ENCODE assay signal across 27 cellular contexts in genomic region chr3:158936530-158937113, GRCh38.
DNase-seq lines count a peak whose midpoint lies in the region; ATAC-seq, FAIRE-seq and TF ChIP-seq lines count a peak whose summit lies in the region.
"Had no signal": no experiment of that assay in that cellular context is flagged by ENCODE, and none has a peak within 500 bp of the region (broad histone marks: within the 10 kb centered on the region; RNA-seq: fewer than 3 reads in every experiment).

No MANE protein-coding gene starts in this region.

- peaks cover 20% of the 10 kb centered on the region for H3K4me1 Mint-ChIP-seq in astrocyte (ENCODE audit: low read depth, unreplicated experiment)
- no peaks in the 10 kb centered on the region for H3K4me1 Mint-ChIP-seq in natural killer cell
- H3K4me1 Mint-ChIP-seq: memory B cell, naive B cell had no signal

- H3K36me3 ChIP-seq in astrocyte (ENCODE audit: insufficient read depth, low read length) = no peaks in the 10 kb centered on the region
- H3K36me3 ChIP-seq: brain microvascular endothelial cell, upper lobe of right lung had no signal

- H3K9ac ChIP-seq in astrocyte (ENCODE audit: low read length) = no peak overlapping the region

- DNase-seq in Caki2 (ENCODE audit: low read depth) (peak; percentile 13), NCI-H2171 (lab: John Stamatoyannopoulos, UW) (peak; percentile 24), astrocyte (ENCODE audit: low read depth) (no peak), islet precursor cell (peak; percentile 81), natural killer cell (no peak), AG08395 (ENCODE audit: low spot score) (no peak)
- no peak for DNase-seq in activated CD8-positive, alpha-beta memory T cell treated with anti-CD3 and anti-CD28 coated beads, Interleukin-2, amount 50 U/mL, for 4 hours
- DNase-seq: activated CD8-positive, alpha-beta T cell treated with anti-CD3 and anti-CD28 coated beads for 36 hours; activated gamma-delta T cell treated with Interleukin-2 at 50 U/mL for 16 hours; activated T-cell treated with anti-CD3 and anti-CD28 coated beads, Interleukin-2, amount 50 U/mL, for 1 hour; brain microvascular endothelial cell; C1 segment of cervical spinal cord; Calu3; glutamatergic neuron; left colon; naive B cell; NCI-H1048; NCI-H2029; NCI-H510A; T1000; upper lobe of right lung had no signal

- no peaks in the 10 kb centered on the region for H3K9me3 ChIP-seq in astrocyte (ENCODE audit: insufficient read depth, low read depth, low read length)

- no peak for FAIRE-seq in astrocyte (lab: Jason Lieb, UNC)
- FAIRE-seq: endometrium had no signal

- ATAC-seq in natural killer cell = no peak
- ATAC-seq in HG03039 (IDR thresholded peaks at IDR 0.05; ENCODE audit: unreplicated experiment) = no peak
- ATAC-seq: activated CD4-positive, CD25-positive, alpha-beta regulatory T cell treated with anti-CD3 and anti-CD28 coated beads, Interleukin-2, amount 50 U/mL, for 24 hours; activated CD8-positive, alpha-beta T cell treated with anti-CD3 and anti-CD28 coated beads for 36 hours; left colon; right cardiac atrium; upper lobe of right lung had no signal

- no peaks in the 10 kb centered on the region for H4K20me1 ChIP-seq in astrocyte (ENCODE audit: insufficient read depth, low read length)

- peak overlapping the region; percentile 73 for H3K27ac Mint-ChIP-seq in astrocyte (ENCODE audit: unreplicated experiment)
- no peak overlapping the region for H3K27ac Mint-ChIP-seq in natural killer cell
- H3K27ac Mint-ChIP-seq: activated CD8-positive, alpha-beta T cell treated with anti-CD3 and anti-CD28 coated beads for 36 hours; memory B cell; naive B cell had no signal

- H3K9me3 Mint-ChIP-seq in astrocyte (ENCODE audit: unreplicated experiment) = peaks cover 5% of the 10 kb centered on the region
- H3K9me3 Mint-ChIP-seq in natural killer cell = peaks cover 5 to 14% of the 10 kb centered on the region in 2 donors

- no peaks in the 10 kb centered on the region for H3K4me1 ChIP-seq in astrocyte (ENCODE audit: insufficient read depth, low read length)
- H3K4me1 ChIP-seq: upper lobe of right lung had no signal

- no peak overlapping the region for H2AFZ ChIP-seq in astrocyte (ENCODE audit: low read depth, low read length)

- no peak overlapping the region for H3K4me3 Mint-ChIP-seq in astrocyte (ENCODE audit: unreplicated experiment)
- no peak overlapping the region for H3K4me3 Mint-ChIP-seq in natural killer cell
- H3K4me3 Mint-ChIP-seq: activated CD8-positive, alpha-beta T cell treated with anti-CD3 and anti-CD28 coated beads for 36 hours; memory B cell; naive B cell had no signal

- in situ Hi-C loops in Caki2 (cut with HindIII; ENCODE audit: low pct_unique_long_range_greater_than_20kb, low sequenced_read_pairs) = no loop called here

- H3K4me2 ChIP-seq in astrocyte (ENCODE audit: low read length) = no peak overlapping the region

- no peaks in the 10 kb centered on the region for H3K27me3 ChIP-seq in astrocyte (ENCODE audit: insufficient read depth, low read length)
- H3K27me3 ChIP-seq: brain microvascular endothelial cell, upper lobe of right lung had no signal

- no peaks in the 10 kb centered on the region for H3K79me2 ChIP-seq in astrocyte (ENCODE audit: insufficient read depth, low read length)

- no peak for TF ChIP-seq CTCF in astrocyte (IDR thresholded peaks at IDR 0.05; ENCODE audit: insufficient read depth, low read depth, low read length)
- no peak for TF ChIP-seq CTCF in natural killer cell (IDR thresholded peaks at IDR 0.05)

- intact Hi-C loops in natural killer cell (cut with micrococcal nuclease) = no loop called here

- H3K36me3 Mint-ChIP-seq in astrocyte (ENCODE audit: low read depth, unreplicated experiment) (no peaks in the 10 kb centered on the region), natural killer cell (no peaks in the 10 kb centered on the region)

- no peak overlapping the region for H3K4me3 ChIP-seq in astrocyte (ENCODE audit: insufficient read depth, low read depth, low read length)
- H3K4me3 ChIP-seq: coronary artery, upper lobe of right lung had no signal

- no peaks in the 10 kb centered on the region for H3K27me3 Mint-ChIP-seq in astrocyte (ENCODE audit: low read depth, unreplicated experiment)
- H3K27me3 Mint-ChIP-seq in natural killer cell (ENCODE audit: low read depth in 2 of 2) = peaks cover 0 to 6% of the 10 kb centered on the region in 2 donors

- no peak overlapping the region for H3K27ac ChIP-seq in astrocyte (ENCODE audit: low read depth, low read length)
- H3K27ac ChIP-seq: brain microvascular endothelial cell, coronary artery, upper lobe of right lung had no signal

Comparison
In these comparisons a context has a peak if more than half of its experiments do, and no peak if none do; other contexts are left out.
1. DNase-seq: peak in Caki2 (single experiment), NCI-H2171 (single experiment) and islet precursor cell (single experiment); none in astrocyte (single experiment), natural killer cell (single experiment), AG08395 (single experiment) and activated CD8-positive, alpha-beta memory T cell treated with anti-CD3 and anti-CD28 coated beads, Interleukin-2, amount 50 U/mL, for 4 hours (single experiment).